ENCODE assay signal across 19 cellular contexts in the genomic region with DNA sequence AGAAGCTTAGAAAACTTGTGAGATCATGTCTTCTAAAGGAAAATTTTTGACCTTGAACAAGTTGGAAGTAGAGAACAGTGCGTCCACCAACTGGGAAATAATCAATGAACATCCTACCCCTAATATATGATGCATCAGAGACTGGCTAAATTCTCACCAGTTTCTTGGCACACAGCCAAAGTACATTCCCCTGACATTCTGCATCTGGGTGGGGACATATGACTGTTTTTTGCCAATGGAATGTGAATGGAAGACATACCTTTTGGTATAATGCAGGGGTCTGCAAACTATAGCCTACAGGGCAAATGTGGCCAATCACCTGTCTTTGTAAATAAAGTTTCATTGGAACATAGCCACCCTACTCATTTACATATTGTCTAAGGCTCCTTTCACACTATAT.
"Had no signal": no experiment of that assay in that cellular context is flagged by ENCODE, and none has a peak within 500 bp of the region (broad histone marks: within the 10 kb centered on the region; RNA-seq: fewer than 3 reads in every experiment).

No MANE protein-coding gene starts in this region.

- H3K4me3 ChIP-seq: dorsolateral prefrontal cortex, esophagus squamous epithelium, lung, upper lobe of left lung had no signal

- H3K9me3 ChIP-seq: esophagus squamous epithelium, neutrophil, upper lobe of left lung had no signal

- H3K4me1 ChIP-seq: upper lobe of left lung had no signal

- DNase-seq: activated effector memory CD4-positive, alpha-beta T cell treated with anti-CD3 and anti-CD28 coated beads, Interleukin-2, amount 50 U/mL, for 16 hours; activated T-cell treated with anti-CD3 and anti-CD28 coated beads, Interleukin-2, amount 50 U/mL, for 24 hours; amniotic stem cell; brain microvascular endothelial cell; dorsolateral prefrontal cortex; esophagus squamous epithelium; foreskin fibroblast; glutamatergic neuron; immature natural killer cell; left colon; naive thymus-derived CD8-positive, alpha-beta T cell; right cardiac atrium; stimulated activated CD4-positive, alpha-beta T cell treated with anti-CD3 and anti-CD28 coated beads, Interleukin-12 subunit alpha, Interleukin-12 subunit beta, amount 100 ng/mL, for 4 hours; stimulated activated naive CD4-positive, alpha-beta T cell treated with Interleukin-2 at 50 U/mL for 16 hours; upper lobe of left lung had no signal

- ATAC-seq: activated CD4-positive, CD25-positive, alpha-beta regulatory T cell treated with anti-CD3 and anti-CD28 coated beads, Interleukin-2, amount 50 U/mL, for 24 hours; activated naive CD4-positive, alpha-beta T cell treated with anti-CD3 and anti-CD28 coated beads, Interleukin-2, amount 50 U/mL, for 72 hours; left colon; naive thymus-derived CD8-positive, alpha-beta T cell; right cardiac atrium had no signal

- H3K27ac ChIP-seq: brain microvascular endothelial cell, dorsolateral prefrontal cortex, esophagus squamous epithelium, neutrophil, upper lobe of left lung had no signal

- H3K27me3 ChIP-seq: brain microvascular endothelial cell, esophagus squamous epithelium, upper lobe of left lung had no signal

- H3K36me3 ChIP-seq: brain microvascular endothelial cell, esophagus squamous epithelium, neutrophil, upper lobe of left lung had no signal
